In the genomic region with DNA sequence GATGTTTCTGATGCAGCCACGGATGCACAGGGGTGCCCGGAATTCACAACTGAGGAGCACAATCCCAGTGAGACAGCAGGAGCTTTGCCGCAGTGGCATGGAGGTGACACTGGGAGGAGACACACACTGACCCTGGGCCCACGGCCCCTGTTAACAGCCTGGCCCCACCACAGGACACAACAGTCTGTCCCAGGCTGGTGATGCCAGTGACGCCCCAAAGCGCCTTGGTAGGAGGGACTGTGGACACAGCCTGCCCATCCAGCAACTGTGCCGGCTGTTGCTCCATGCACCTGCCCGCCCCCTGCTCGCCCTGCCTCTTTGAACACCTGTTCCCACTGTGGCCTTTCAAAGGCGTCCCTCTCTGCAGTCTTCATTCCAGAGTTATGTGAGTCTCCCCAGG, we compare ENCODE assay signal across 13 cellular contexts. TPM values are rescaled to one million over a fixed set of nuclear protein-coding genes. Genes with fewer than 3 reads are reported as not detected.
A peak's percentile ranks its signal among the peaks of the same experiment; 100 is the strongest.
DNase-seq lines count a peak whose midpoint lies in the region; ATAC-seq lines count a peak whose summit lies in the region.
"Had no signal": no experiment of that assay in that cellular context is flagged by ENCODE, and none has a peak within 500 bp of the region (broad histone marks: within the 10 kb centered on the region; RNA-seq: fewer than 3 reads in every experiment).

No MANE protein-coding gene starts in this region.

- intact Hi-C loops in right cardiac atrium (cut with DNase I) (no loop called here), sciatic nerve (cut with DNase I) (no loop called here)

- H3K27ac ChIP-seq in right cardiac atrium (ENCODE audit: low read length): no peak overlapping the region
- H3K27ac ChIP-seq: 22Rv1 had no signal

- H3K4me3 ChIP-seq in right cardiac atrium (ENCODE audit: low read length): no peak overlapping the region

- 71% methylated on average over 10 of the region's 10 CpGs for WGBS in right cardiac atrium

- H3K27me3 ChIP-seq in right cardiac atrium (ENCODE audit: control insufficient read depth, insufficient read depth): no peaks in the 10 kb centered on the region

- H3K4me1 ChIP-seq in right cardiac atrium (ENCODE audit: control insufficient read depth, insufficient read depth, low read length): no peaks in the 10 kb centered on the region

- ATAC-seq in right cardiac atrium (peak; percentile 45 to 70), sciatic nerve (peak; percentile 45), HG02571 (IDR thresholded peaks at IDR 0.05; ENCODE audit: unreplicated experiment) (no peak), HG02870 (IDR thresholded peaks at IDR 0.05; ENCODE audit: unreplicated experiment) (no peak)
- ATAC-seq: naive thymus-derived CD4-positive, alpha-beta T cell had no signal

- H3K9me3 ChIP-seq in right cardiac atrium (ENCODE audit: control insufficient read depth, low read length): no peaks in the 10 kb centered on the region

- DNase-seq in DMS53 (lab: John Stamatoyannopoulos, UW) (peak; percentile 30), DMS53 treated with DMSO at 0.1 percent for 48 hours (lab: John Stamatoyannopoulos, UW; ENCODE audit: unreplicated experiment) (no peak), NCI-H146 (lab: John Stamatoyannopoulos, UW) (peak; percentile 88), right cardiac atrium (no peak), sciatic nerve (ENCODE audit: low spot score) (no peak)
- DNase-seq in activated CD4-positive, alpha-beta T cell treated with anti-CD3 and anti-CD28 coated beads for 1 hour: no peak
- DNase-seq: anterior cingulate cortex; dermis blood vessel endothelial cell; naive thymus-derived CD4-positive, alpha-beta T cell; SIG-M5 had no signal

RNA-seq across cellular contexts. Expression of a gene that starts 49.8 kb away (rescaled TPM):
- total RNA-seq in right cardiac atrium (10 to 100 TPM; 35.7 to 46.1 (median 39.9) TPM), sciatic nerve (273 TPM)
- polyA plus RNA-seq in right cardiac atrium: 27.2 TPM

Comparison
In these comparisons a context has a peak if more than half of its experiments do, and no peak if none do; other contexts are left out.
1. DNase-seq: peak in DMS53 (single experiment) and NCI-H146 (single experiment); none in DMS53 treated with DMSO at 0.1 percent for 48 hours (single experiment), right cardiac atrium (0 of 3), sciatic nerve (single experiment) and activated CD4-positive, alpha-beta T cell treated with anti-CD3 and anti-CD28 coated beads for 1 hour (single experiment).
2. ATAC-seq: peak in right cardiac atrium (2 of 2) and sciatic nerve (single experiment); none in HG02571 (single experiment) and HG02870 (single experiment).